Comparison of ENCODE assay signal across 33 cellular contexts in genomic region chr3:43913036-43913435, GRCh38.
"Had no signal": no experiment of that assay in that cellular context is flagged by ENCODE, and none has a peak within 500 bp of the region (broad histone marks: within the 10 kb centered on the region; RNA-seq: fewer than 3 reads in every experiment).

No MANE protein-coding gene starts in this region.

- H3K27ac Mint-ChIP-seq: naive thymus-derived CD8-positive, alpha-beta T cell; natural killer cell treated with Interleukin-12 subunit alpha and Interleukin-12 subunit beta and Interleukin-15 and Interleukin-18, amount 100 ng/mL, for 72 hours; nephron progenitor cell; progenitor cell of endocrine pancreas; stimulated activated naive CD8-positive, alpha-beta T cell treated with anti-CD3 and anti-CD28 coated beads, Interleukin-15, amount 100 ng/mL, for 72 hours; type B pancreatic cell had no signal

- H2AFZ ChIP-seq: parathyroid adenoma had no signal

- H3K79me2 ChIP-seq: parathyroid adenoma had no signal

- ATAC-seq: naive thymus-derived CD8-positive, alpha-beta T cell; psoas muscle; right cardiac atrium; right lobe of liver; upper lobe of right lung had no signal

- H3K4me3 Mint-ChIP-seq: naive thymus-derived CD8-positive, alpha-beta T cell; natural killer cell treated with Interleukin-12 subunit alpha and Interleukin-12 subunit beta and Interleukin-15 and Interleukin-18, amount 100 ng/mL, for 72 hours; nephron progenitor cell; neural crest cell; stimulated activated memory B cell treated with anti-CD40 and anti-IgM and Interleukin-4, amounts not matched to agents 10 μg/mL and 1 μg/mL and 100 μg/mL, for 72 hours; stimulated activated naive CD8-positive, alpha-beta T cell treated with anti-CD3 and anti-CD28 coated beads, Interleukin-15, amount 100 ng/mL, for 72 hours; type B pancreatic cell had no signal

- H3K9me3 Mint-ChIP-seq: natural killer cell treated with Interleukin-12 subunit alpha and Interleukin-12 subunit beta and Interleukin-15 and Interleukin-18, amount 100 ng/mL, for 72 hours; neural crest cell; stimulated activated memory B cell treated with anti-CD40 and anti-IgM and Interleukin-4, amounts not matched to agents 10 μg/mL and 1 μg/mL and 100 μg/mL, for 72 hours; stimulated activated naive CD8-positive, alpha-beta T cell treated with anti-CD3 and anti-CD28 coated beads, Interleukin-15, amount 100 ng/mL, for 72 hours; type B pancreatic cell had no signal

- H3K4me1 ChIP-seq: parathyroid adenoma, psoas muscle, right lobe of liver, sigmoid colon, suprapubic skin, testis, tibial artery, transverse colon, upper lobe of right lung, uterus had no signal

- DNase-seq: naive thymus-derived CD8-positive, alpha-beta T cell; nephron progenitor cell; nucleus accumbens; posterior cingulate gyrus; psoas muscle; right cardiac atrium; right lobe of liver; sigmoid colon; spleen; stimulated activated CD4-positive, alpha-beta T cell treated with anti-CD3 and anti-CD28 coated beads, Interleukin-12 subunit alpha, Interleukin-12 subunit beta, amount 100 ng/mL, for 4 hours; stimulated activated CD4-positive, alpha-beta T cell treated with anti-CD3 and anti-CD28 coated beads, Interleukin-1b, Interleukin-23, amount 100 ng/mL, for 48 hours; stimulated activated CD4-positive, alpha-beta T cell treated with anti-CD3 and anti-CD28 coated beads, Interleukin-4, amount 100 ng/mL, for 1 hour; stimulated activated CD4-positive, alpha-beta T cell treated with anti-CD3 and anti-CD28 coated beads, Interleukin-4, amount 100 ng/mL, for 4 hours; stimulated activated CD8-positive, alpha-beta memory T cell treated with anti-CD3 and anti-CD28 coated beads, Interleukin-4, amount 100 ng/mL, for 48 hours; stimulated activated naive CD4-positive, alpha-beta T cell; stimulated activated naive CD8-positive, alpha-beta T cell treated with anti-CD3 and anti-CD28 coated beads, Interleukin-15, amount 100 ng/mL, for 72 hours; stimulated activated naive CD8-positive, alpha-beta T cell treated with anti-CD3 and anti-CD28 coated beads, Interleukin-15, Interleukin-2, amounts not matched to agents 100 U/mL and 50 U/mL, for 24 hours; substantia nigra; testis; tibial artery; transverse colon; upper lobe of right lung; uterus had no signal

- H3K4me3 ChIP-seq: psoas muscle, right lobe of liver, sigmoid colon, skin epidermis, smooth muscle cell, spleen, suprapubic skin, testis, tibial artery, transverse colon, upper lobe of right lung, uterus had no signal

- H3K27ac ChIP-seq: neutrophil, parathyroid adenoma, psoas muscle, right lobe of liver, sigmoid colon, skin epidermis, spleen, suprapubic skin, testis, tibial artery, transverse colon, upper lobe of right lung, uterus had no signal

- H3K36me3 Mint-ChIP-seq: naive thymus-derived CD8-positive, alpha-beta T cell; natural killer cell treated with Interleukin-12 subunit alpha and Interleukin-12 subunit beta and Interleukin-15 and Interleukin-18, amount 100 ng/mL, for 72 hours; stimulated activated memory B cell treated with anti-CD40 and anti-IgM and Interleukin-4, amounts not matched to agents 10 μg/mL and 1 μg/mL and 100 μg/mL, for 72 hours; type B pancreatic cell had no signal

- H3K36me3 ChIP-seq: neutrophil, right lobe of liver, sigmoid colon, spleen, suprapubic skin, tibial artery, transverse colon, upper lobe of right lung, uterus had no signal

- H3K9me3 ChIP-seq: neutrophil, psoas muscle, right lobe of liver, testis, transverse colon, upper lobe of right lung, uterus had no signal

- H3K9ac ChIP-seq: parathyroid adenoma had no signal

- H3K4me1 Mint-ChIP-seq: naive thymus-derived CD8-positive, alpha-beta T cell; nephron progenitor cell; neural crest cell had no signal

- H3K27me3 ChIP-seq: neutrophil, right lobe of liver, sigmoid colon, spleen, suprapubic skin, testis, tibial artery, upper lobe of right lung, uterus had no signal

- H3K4me2 ChIP-seq: smooth muscle cell had no signal
